Comparison of ENCODE assay signal across 26 cellular contexts in genomic region chr1:219380463-219380862, GRCh38.
DNase-seq lines count a peak whose midpoint lies in the region; ATAC-seq, FAIRE-seq and TF ChIP-seq lines count a peak whose summit lies in the region.
"Had no signal": no experiment of that assay in that cellular context is flagged by ENCODE, and none has a peak within 500 bp of the region (broad histone marks: within the 10 kb centered on the region; RNA-seq: fewer than 3 reads in every experiment).

No MANE protein-coding gene starts in this region.

- BruUV-seq in HepG2 (replicated peaks; lab: Mats Ljungman, UMichigan) = no TSS peak
- BruUV-seq in K562 (replicated peaks; lab: Mats Ljungman, UMichigan) = no TSS peak

- no peak for TF ChIP-seq RAD21 in HepG2 (CRISPR knock-in tag; IDR thresholded peaks at IDR 0.05)
- TF ChIP-seq RAD21 in K562 (CRISPR knock-in tag; conservative IDR thresholded peaks at IDR 0.05 in 1 of 2, IDR thresholded peaks at IDR 0.05 in 1 of 2) = no peak

- H3K4me2 ChIP-seq in HepG2 (ENCODE audit: low read depth, low read length) (no peak overlapping the region), K562 (ENCODE audit: insufficient read depth, low read length) (no peak overlapping the region)
- H3K4me2 ChIP-seq: A549; BLaER1 treated with 17β-estradiol and CSF1 and Interleukin-3, amounts not matched to agents 10 nM and 100 nM had no signal

- no peaks in the 10 kb centered on the region for H3K79me2 ChIP-seq in HepG2 (ENCODE audit: insufficient read depth, low read length)
- H3K79me2 ChIP-seq in K562 (ENCODE audit: control insufficient read depth, insufficient read depth, low read length) = no peaks in the 10 kb centered on the region

- H4K20me1 ChIP-seq in HepG2 (ENCODE audit: insufficient read depth, low read length) = no peaks in the 10 kb centered on the region
- no peaks in the 10 kb centered on the region for H4K20me1 ChIP-seq in K562 (replicated peaks; ENCODE audit: control insufficient read depth, insufficient read depth, low read length)
- H4K20me1 ChIP-seq: BLaER1 treated with 17β-estradiol and CSF1 and Interleukin-3, amounts not matched to agents 10 nM and 100 nM had no signal

- FAIRE-seq in HepG2 (lab: Jason Lieb, UNC) = no peak
- FAIRE-seq in K562 (lab: Jason Lieb, UNC) = no peak
- FAIRE-seq: A549, GM12878, GM12892, GM18507 had no signal

- no peaks in the 10 kb centered on the region for H3K27me3 Mint-ChIP-seq in nephron (ENCODE audit: low read depth)
- no peaks in the 10 kb centered on the region for H3K27me3 Mint-ChIP-seq in stimulated activated memory B cell treated with anti-CD40 and anti-IgM and Interleukin-4, amounts not matched to agents 10 μg/mL and 1 μg/mL and 100 μg/mL, for 72 hours
- no peaks in the 10 kb centered on the region for H3K27me3 Mint-ChIP-seq in activated naive CD4-positive, alpha-beta T cell treated with anti-CD3 and anti-CD28 coated beads, Interleukin-2, amount 10 ng/mL, durations not matched to agents 7 days and 5 days
- H3K27me3 Mint-ChIP-seq: B cell; CD4-positive, alpha-beta T cell had no signal

- peaks cover 5% of the 10 kb centered on the region for H3K36me3 Mint-ChIP-seq in nephron (ENCODE audit: low read depth)
- no peaks in the 10 kb centered on the region for H3K36me3 Mint-ChIP-seq in stimulated activated memory B cell treated with anti-CD40 and anti-IgM and Interleukin-4, amounts not matched to agents 10 μg/mL and 1 μg/mL and 100 μg/mL, for 72 hours
- no peaks in the 10 kb centered on the region for H3K36me3 Mint-ChIP-seq in activated naive CD4-positive, alpha-beta T cell treated with anti-CD3 and anti-CD28 coated beads, Interleukin-2, amount 10 ng/mL, durations not matched to agents 7 days and 5 days
- H3K36me3 Mint-ChIP-seq: CD8-positive, alpha-beta T cell had no signal

- POLR2A ChIA-PET in HepG2 (lab: Yijun Ruan, JAX) (interaction anchor here (2.2 kb wide), 1 partner anchor 71 kb away, joined by 19 read pairs; no protein-coding TSS in a partner anchor), K562 (lab: Yijun Ruan, JAX) (no interaction called here)

- H3K4me3 ChIP-seq in HepG2 (replicated peaks in 1 of 3; ENCODE audit: insufficient read depth in 1 of 3, low read depth in 2 of 3, low read length in 3 of 3) (no peak overlapping the region), right lobe of liver (no peak overlapping the region), K562 (no peak overlapping the region), mucosa of descending colon (no peak overlapping the region)
- H3K4me3 ChIP-seq: A549; BLaER1 treated with 17β-estradiol and CSF1 and Interleukin-3, amounts not matched to agents 10 nM and 100 nM; GM12878 had no signal

- H3K4me3 Mint-ChIP-seq in nephron = no peak overlapping the region
- H3K4me3 Mint-ChIP-seq in stimulated activated memory B cell treated with anti-CD40 and anti-IgM and Interleukin-4, amounts not matched to agents 10 μg/mL and 1 μg/mL and 100 μg/mL, for 72 hours = no peak overlapping the region
- H3K4me3 Mint-ChIP-seq in activated naive CD4-positive, alpha-beta T cell treated with anti-CD3 and anti-CD28 coated beads, Interleukin-2, amount 10 ng/mL, durations not matched to agents 7 days and 5 days = no peak overlapping the region
- H3K4me3 Mint-ChIP-seq: B cell; CD4-positive, alpha-beta T cell; CD8-positive, alpha-beta T cell had no signal

- in situ Hi-C loops in HepG2 (cut with HindIII; ENCODE audit: extremely low pct_ligation_motif_present, low pct_unique_long_range_greater_than_20kb) = no loop called here
- in situ Hi-C loops in K562 (cut with MboI) = no loop called here

- TF ChIP-seq CTCF in HepG2 (CRISPR knock-in tag; IDR thresholded peaks at IDR 0.05) (no peak), right lobe of liver (IDR thresholded peaks at IDR 0.05) (no peak), K562 (IDR thresholded peaks at IDR 0.05 in 2 of 3, conservative IDR thresholded peaks at IDR 0.05 in 1 of 3; ENCODE audit: insufficient read depth in 2 of 3, low read depth in 1 of 3, low read length in 3 of 3) (no peak), nephron (IDR thresholded peaks at IDR 0.05; ENCODE audit: unreplicated experiment in 3 of 3) (no peak), mucosa of descending colon (IDR thresholded peaks at IDR 0.05) (no peak)

- H3K4me1 Mint-ChIP-seq in nephron = peaks cover 39% of the 10 kb centered on the region
- no peaks in the 10 kb centered on the region for H3K4me1 Mint-ChIP-seq in stimulated activated memory B cell treated with anti-CD40 and anti-IgM and Interleukin-4, amounts not matched to agents 10 μg/mL and 1 μg/mL and 100 μg/mL, for 72 hours
- no peaks in the 10 kb centered on the region for H3K4me1 Mint-ChIP-seq in activated naive CD4-positive, alpha-beta T cell treated with anti-CD3 and anti-CD28 coated beads, Interleukin-2, amount 10 ng/mL, durations not matched to agents 7 days and 5 days
- H3K4me1 Mint-ChIP-seq: B cell had no signal

- H2AFZ ChIP-seq in HepG2 (ENCODE audit: low read length) = no peak overlapping the region
- no peak overlapping the region for H2AFZ ChIP-seq in K562 (ENCODE audit: low read depth, low read length)

- H3K4me1 ChIP-seq in HepG2 (ENCODE audit: insufficient read depth, low read length) = peaks cover 9% of the 10 kb centered on the region
- no peaks in the 10 kb centered on the region for H3K4me1 ChIP-seq in right lobe of liver
- no peaks in the 10 kb centered on the region for H3K4me1 ChIP-seq in K562 (replicated peaks in 1 of 2; ENCODE audit: control insufficient read depth in 2 of 2, insufficient read depth in 2 of 2, low read length in 2 of 2)
- H3K4me1 ChIP-seq in mucosa of descending colon (ENCODE audit: low read depth) = no peaks in the 10 kb centered on the region
- H3K4me1 ChIP-seq: A549; BLaER1 treated with 17β-estradiol and CSF1 and Interleukin-3, amounts not matched to agents 10 nM and 100 nM had no signal

- H3K36me3 ChIP-seq in HepG2 (replicated peaks in 1 of 2; ENCODE audit: control insufficient read depth in 1 of 2, insufficient read depth in 2 of 2, low read length in 2 of 2) = no peaks in the 10 kb centered on the region
- H3K36me3 ChIP-seq in right lobe of liver = no peaks in the 10 kb centered on the region
- no peaks in the 10 kb centered on the region for H3K36me3 ChIP-seq in K562 (ENCODE audit: control insufficient read depth, insufficient read depth, low read length)
- H3K36me3 ChIP-seq in mucosa of descending colon (ENCODE audit: low read depth) = no peaks in the 10 kb centered on the region
- H3K36me3 ChIP-seq: BLaER1 treated with 17β-estradiol and CSF1 and Interleukin-3, amounts not matched to agents 10 nM and 100 nM had no signal

- H3K27me3 ChIP-seq in HepG2 (ENCODE audit: control insufficient read depth in 1 of 2, insufficient read depth in 2 of 2, low read length in 2 of 2) (no peaks in the 10 kb centered on the region), right lobe of liver (no peaks in the 10 kb centered on the region), K562 (ENCODE audit: control insufficient read depth in 2 of 2, insufficient read depth in 2 of 2, low read length in 2 of 2) (no peaks in the 10 kb centered on the region)
- H3K27me3 ChIP-seq: BLaER1 treated with 17β-estradiol and CSF1 and Interleukin-3, amounts not matched to agents 10 nM and 100 nM had no signal

- peak overlapping the region; percentile 74 to 79 (median 78) for H3K27ac Mint-ChIP-seq in nephron
- H3K27ac Mint-ChIP-seq in stimulated activated memory B cell treated with anti-CD40 and anti-IgM and Interleukin-4, amounts not matched to agents 10 μg/mL and 1 μg/mL and 100 μg/mL, for 72 hours = no peak overlapping the region
- H3K27ac Mint-ChIP-seq in activated naive CD4-positive, alpha-beta T cell treated with anti-CD3 and anti-CD28 coated beads, Interleukin-2, amount 10 ng/mL, durations not matched to agents 7 days and 5 days = no peak overlapping the region
- H3K27ac Mint-ChIP-seq: B cell; CD4-positive, alpha-beta T cell; CD8-positive, alpha-beta T cell had no signal

- intact Hi-C loops in HepG2 (cut with micrococcal nuclease; ENCODE audit: unreplicated experiment) (loop anchor here (2.0 kb wide), 1 partner anchor 70 kb away; no protein-coding TSS in a partner anchor), right lobe of liver (cut with DNase I) (no loop called here), K562 (cut with micrococcal nuclease) (loop anchor here (10.0 kb wide), 4 partner anchors 176 to 1126 kb away; no protein-coding TSS in a partner anchor), mucosa of descending colon (cut with DNase I, micrococcal nuclease) (no loop called here)

- WGBS in HepG2 (ENCODE audit: low lambda C conversion rate) = 65% methylated on average over 5 of the region's 5 CpGs
- 82% methylated on average over 4 of the region's 5 CpGs for WGBS in right lobe of liver (ENCODE audit: insufficient coverage, low coverage, low lambda C conversion rate, missing lambda C conversion rate)
- 2% methylated on average over 5 of the region's 5 CpGs for WGBS in K562 (ENCODE audit: insufficient coverage, low coverage, missing lambda C conversion rate)

- CTCF ChIA-PET in HepG2 (lab: Yijun Ruan, JAX; ENCODE audit: low intra/inter-chr PET ratio, low total read pairs) = no interaction called here
- CTCF ChIA-PET in K562 (lab: Yijun Ruan, JAX; ENCODE audit: low intra/inter-chr PET ratio) = no interaction called here
- CTCF ChIA-PET in activated naive CD4-positive, alpha-beta T cell treated with anti-CD3 and anti-CD28 coated beads, Interleukin-2, amount 10 ng/mL, durations not matched to agents 7 days and 5 days (lab: Charles Lee) = no interaction called here

- no peaks in the 10 kb centered on the region for H3K9me1 ChIP-seq in K562 (ENCODE audit: control insufficient read depth, insufficient read depth, low read length)

- DNase-seq in HepG2 (ENCODE audit: low spot score) (no peak), right lobe of liver (no peak), K562 (ENCODE audit: extremely low read depth in 1 of 4, low spot score in 3 of 4) (no peak), mucosa of descending colon (no peak)
- no peak for DNase-seq in activated naive CD4-positive, alpha-beta T cell treated with anti-CD3 and anti-CD28 coated beads, Interleukin-2, amount 10 ng/mL, durations not matched to agents 7 days and 5 days
- DNase-seq: AML-193; CD4-positive, alpha-beta T cell; CD8-positive, alpha-beta T cell; DMS 273 treated with DMSO at 0.1 percent for 48 hours; DMS153; DMS53; DMS79; DND-41; EL; GDM1 had no signal

- H3K9me3 Mint-ChIP-seq in nephron = peaks cover 3% of the 10 kb centered on the region
- peaks cover 3% of the 10 kb centered on the region for H3K9me3 Mint-ChIP-seq in stimulated activated memory B cell treated with anti-CD40 and anti-IgM and Interleukin-4, amounts not matched to agents 10 μg/mL and 1 μg/mL and 100 μg/mL, for 72 hours
- H3K9me3 Mint-ChIP-seq in activated naive CD4-positive, alpha-beta T cell treated with anti-CD3 and anti-CD28 coated beads, Interleukin-2, amount 10 ng/mL, durations not matched to agents 7 days and 5 days = no peaks in the 10 kb centered on the region
- H3K9me3 Mint-ChIP-seq: CD4-positive, alpha-beta T cell; CD8-positive, alpha-beta T cell had no signal

- TF ChIP-seq POLR2A in HepG2 (IDR thresholded peaks at IDR 0.05; ENCODE audit: insufficient read depth in 1 of 2, low read depth in 2 of 2, low read length in 2 of 2) (no peak), right lobe of liver (IDR thresholded peaks at IDR 0.05) (no peak), K562 (conservative IDR thresholded peaks at IDR 0.05) (no peak)

- no peak for ATAC-seq in HepG2
- ATAC-seq in right lobe of liver = no peak
- no peak for ATAC-seq in K562
- peak; percentile 22 for ATAC-seq in stimulated activated memory B cell treated with anti-CD40 and anti-IgM and Interleukin-4, amounts not matched to agents 10 μg/mL and 1 μg/mL and 100 μg/mL, for 72 hours
- ATAC-seq in HG02610 (IDR thresholded peaks at IDR 0.05; ENCODE audit: unreplicated experiment) = no peak
- no peak for ATAC-seq in mucosa of descending colon
- ATAC-seq: A549; CD8-positive, alpha-beta T cell; GM12878 had no signal

- TF ChIP-seq EP300 in HepG2 (IDR thresholded peaks at IDR 0.05; ENCODE audit: low read depth in 2 of 2, low read length in 2 of 2) = no peak
- TF ChIP-seq EP300 in HepG2 (CRISPR knock-in tag; IDR thresholded peaks at IDR 0.05; ENCODE audit: borderline replicate concordance) = no peak
- TF ChIP-seq EP300 in K562 (IDR thresholded peaks at IDR 0.05; ENCODE audit: low read length) = no peak

- H3K27ac ChIP-seq in HepG2 (ENCODE audit: extremely low read length, insufficient read depth, low read length) (no peak overlapping the region), right lobe of liver (no peak overlapping the region), K562 (ENCODE audit: extremely low read depth, low read depth, low read length) (no peak overlapping the region)
- H3K27ac ChIP-seq: 22Rv1; A549; BLaER1 treated with 17β-estradiol and CSF1 and Interleukin-3, amounts not matched to agents 10 nM and 100 nM; C4-2B had no signal

- no peaks in the 10 kb centered on the region for H3K9me3 ChIP-seq in HepG2 (ENCODE audit: low read length)
- no peaks in the 10 kb centered on the region for H3K9me3 ChIP-seq in right lobe of liver
- no peaks in the 10 kb centered on the region for H3K9me3 ChIP-seq in K562 (replicated peaks; ENCODE audit: control insufficient read depth, insufficient read depth, low read depth, low read length)
- no peaks in the 10 kb centered on the region for H3K9me3 ChIP-seq in mucosa of descending colon
- H3K9me3 ChIP-seq: A549; BLaER1 treated with 17β-estradiol and CSF1 and Interleukin-3, amounts not matched to agents 10 nM and 100 nM had no signal

- H3K9ac ChIP-seq in HepG2 (ENCODE audit: insufficient read depth, low read depth, low read length) (no peak overlapping the region), K562 (ENCODE audit: insufficient read depth in 1 of 2, low read depth in 2 of 2, low read length in 2 of 2) (no peak overlapping the region)
- H3K9ac ChIP-seq: BLaER1 treated with 17β-estradiol and CSF1 and Interleukin-3, amounts not matched to agents 10 nM and 100 nM had no signal

Comparison
In these comparisons a context has a peak if more than half of its experiments do, and no peak if none do; other contexts are left out.
1. intact Hi-C loops: an anchor here in HepG2 (2.0 kb wide) and K562 (10.0 kb wide); none called in right lobe of liver and mucosa of descending colon.
2. H3K27ac Mint-ChIP-seq: peak in nephron (3 of 3); none in stimulated activated memory B cell treated with anti-CD40 and anti-IgM and Interleukin-4, amounts not matched to agents 10 μg/mL and 1 μg/mL and 100 μg/mL, for 72 hours (single experiment) and activated naive CD4-positive, alpha-beta T cell treated with anti-CD3 and anti-CD28 coated beads, Interleukin-2, amount 10 ng/mL, durations not matched to agents 7 days and 5 days (single experiment).
3. Of the 241 proteins assayed by ChIP-seq in both HepG2 and K562: peak only in HepG2: none; only in K562: CEBPG; in both: CEBPB; in neither: 239.